8 cellular contexts compared by ENCODE assay signal in genomic region chr1:16206547-16207317, GRCh38. TPM values are rescaled to one million over a fixed set of nuclear protein-coding genes. Genes with fewer than 3 reads are reported as not detected.
DNase-seq lines count a peak whose midpoint lies in the region; ATAC-seq and TF ChIP-seq lines count a peak whose summit lies in the region.

No MANE protein-coding gene starts in this region.

- H3K36me3 Mint-ChIP-seq in chondrocyte (ENCODE audit: low read depth) = peaks cover 4% of the 10 kb centered on the region

- H3K27ac ChIP-seq in layer of hippocampus (ENCODE audit: low read depth, low read length) = peak overlapping the region; percentile 59

- DNase-seq in AG09309 (ENCODE audit: low read depth) = peak; percentile 94
- peak; percentile 51 to 90 for DNase-seq in NCI-H446 (lab: John Stamatoyannopoulos, UW)
- DNase-seq in activated CD4-positive, alpha-beta T cell treated with anti-CD3 and anti-CD28 coated beads for 1 hour = peak; percentile 86
- DNase-seq in chondrocyte (ENCODE audit: low spot score) = peak; percentile 99
- peak; percentile 83 to 86 for DNase-seq in stimulated activated CD4-positive, alpha-beta T cell treated with anti-CD3 and anti-CD28 coated beads, Interleukin-1b, Interleukin-23, amount 100 ng/mL, for 1 hour (ENCODE audit: low read depth in 2 of 2)

- ATAC-seq in GM19035 (IDR thresholded peaks at IDR 0.05; ENCODE audit: unreplicated experiment) (peak; percentile 70), HG03280 (IDR thresholded peaks at IDR 0.05; ENCODE audit: unreplicated experiment) (peak; percentile 65)

- H3K27me3 ChIP-seq in layer of hippocampus (ENCODE audit: control insufficient read depth, insufficient read depth, low read length) = no peaks in the 10 kb centered on the region

- TF ChIP-seq CTCF in AG09309 (IDR thresholded peaks at IDR 0.05; ENCODE audit: control insufficient read depth, insufficient read depth, low read depth, low read length, missing control alignments) (no peak), chondrocyte (IDR thresholded peaks at IDR 0.05) (no peak)

- no peaks in the 10 kb centered on the region for H3K27me3 Mint-ChIP-seq in chondrocyte (ENCODE audit: low read depth)

- H3K27ac Mint-ChIP-seq in chondrocyte (ENCODE audit: unreplicated experiment) = peak overlapping the region; percentile 97

- H3K4me3 ChIP-seq in AG09309 (ENCODE audit: control insufficient read depth, low read depth, low read length) = peak overlapping the region; percentile 69

- no peaks in the 10 kb centered on the region for H3K9me3 Mint-ChIP-seq in chondrocyte (ENCODE audit: low read depth)

- H3K4me3 Mint-ChIP-seq in chondrocyte (ENCODE audit: unreplicated experiment) = peak overlapping the region; percentile 77

- H3K4me1 Mint-ChIP-seq in chondrocyte (ENCODE audit: low read depth) = peaks cover 12% of the 10 kb centered on the region

RNA-seq across cellular contexts. Expression of gene ARHGEF19, which starts 5.7 kb away (rescaled TPM):
- total RNA-seq in chondrocyte = 14.4 to 17.7 TPM (median 16.1 TPM) in 3 replicates

RNA-seq across cellular contexts. Expression of gene CPLANE2, which starts 30.3 kb away (rescaled TPM):
- 8.5 to 12.3 TPM (median 12.0 TPM) in 3 replicates for total RNA-seq in chondrocyte

RNA-seq across cellular contexts. Expression of gene EPHA2, which starts 50.9 kb away (rescaled TPM):
- total RNA-seq in chondrocyte = 38.5 to 47.4 TPM (median 40.0 TPM) in 3 replicates

Comparison
In these comparisons a context has a peak if more than half of its experiments do, and no peak if none do; other contexts are left out.
1. Peak in every context shown above with its lines: DNase-seq, ATAC-seq, H3K4me3 ChIP-seq and H3K27ac ChIP-seq.